In the genomic region with DNA sequence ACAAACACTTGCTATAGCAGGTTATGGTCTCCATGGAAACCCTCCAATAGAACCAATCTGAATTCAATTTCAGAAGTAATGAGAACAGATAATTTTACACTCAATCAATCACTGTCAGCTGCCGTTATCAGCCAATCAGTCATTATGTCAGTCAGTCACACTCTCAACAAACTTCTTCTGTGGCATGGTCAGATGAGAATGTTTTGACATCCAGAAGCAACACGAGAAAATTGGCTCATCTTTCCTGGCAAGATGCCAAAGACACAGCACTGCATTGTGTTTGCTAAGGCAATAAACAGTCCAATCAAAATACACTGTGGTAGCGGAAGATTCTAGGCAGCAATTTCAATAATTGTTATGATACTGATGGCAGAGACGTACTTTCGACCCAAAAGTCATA, we compare ENCODE assay signal across 14 cellular contexts.
DNase-seq lines count a peak whose midpoint lies in the region; ATAC-seq, FAIRE-seq and TF ChIP-seq lines count a peak whose summit lies in the region.
"Had no signal": no experiment of that assay in that cellular context is flagged by ENCODE, and none has a peak within 500 bp of the region (broad histone marks: within the 10 kb centered on the region; RNA-seq: fewer than 3 reads in every experiment).

No MANE protein-coding gene starts in this region.

- no peak for ATAC-seq in K562
- no peak for ATAC-seq in HepG2
- ATAC-seq in activated CD8-positive, alpha-beta T cell treated with anti-CD3 and anti-CD28 coated beads for 36 hours = no peak
- ATAC-seq: activated CD4-positive, alpha-beta T cell treated with anti-CD3 and anti-CD28 coated beads for 36 hours; stimulated activated memory B cell treated with anti-CD40 and anti-IgM and Interleukin-4, amounts not matched to agents 10 μg/mL and 1 μg/mL and 100 μg/mL, for 72 hours had no signal

- H3K79me2 ChIP-seq in K562 (ENCODE audit: control insufficient read depth, insufficient read depth, low read length) = no peaks in the 10 kb centered on the region
- no peaks in the 10 kb centered on the region for H3K79me2 ChIP-seq in HepG2 (ENCODE audit: insufficient read depth, low read length)

- in situ Hi-C loops in K562 (cut with MboI) (no loop called here), HepG2 (cut with HindIII; ENCODE audit: extremely low pct_ligation_motif_present, low pct_unique_long_range_greater_than_20kb) (no loop called here)

- H3K27ac Mint-ChIP-seq in activated CD8-positive, alpha-beta T cell treated with anti-CD3 and anti-CD28 coated beads for 36 hours = no peak overlapping the region
- H3K27ac Mint-ChIP-seq in immature natural killer cell = no peak overlapping the region
- H3K27ac Mint-ChIP-seq: activated CD4-positive, alpha-beta T cell treated with anti-CD3 and anti-CD28 coated beads for 36 hours; stimulated activated memory B cell treated with anti-CD40 and anti-IgM and Interleukin-4, amounts not matched to agents 10 μg/mL and 1 μg/mL and 100 μg/mL, for 72 hours had no signal

- H3K4me1 ChIP-seq in K562 (replicated peaks in 1 of 2; ENCODE audit: control insufficient read depth in 2 of 2, insufficient read depth in 2 of 2, low read length in 2 of 2) = no peaks in the 10 kb centered on the region
- H3K4me1 ChIP-seq in HepG2 (ENCODE audit: insufficient read depth, low read length) = no peaks in the 10 kb centered on the region

- no peak for TF ChIP-seq RAD21 in K562 (CRISPR knock-in tag; conservative IDR thresholded peaks at IDR 0.05 in 1 of 2, IDR thresholded peaks at IDR 0.05 in 1 of 2)
- no peak for TF ChIP-seq RAD21 in HepG2 (CRISPR knock-in tag; IDR thresholded peaks at IDR 0.05)

- H3K27me3 ChIP-seq in K562 (ENCODE audit: control insufficient read depth in 2 of 2, insufficient read depth in 2 of 2, low read length in 2 of 2) (0 out of 5 replicates have a peak, but pooled peaks cover 0 to 3% of the 10 kb centered on the region in 2 experiments), HepG2 (ENCODE audit: control insufficient read depth in 1 of 2, insufficient read depth in 2 of 2, low read length in 2 of 2) (no peaks in the 10 kb centered on the region)
- H3K27me3 ChIP-seq: SJSA1 had no signal

- no peaks in the 10 kb centered on the region for H3K36me3 ChIP-seq in K562 (ENCODE audit: control insufficient read depth, insufficient read depth, low read length)
- H3K36me3 ChIP-seq in HepG2 (replicated peaks in 1 of 2; ENCODE audit: control insufficient read depth in 1 of 2, insufficient read depth in 2 of 2, low read length in 2 of 2) = no peaks in the 10 kb centered on the region
- H3K36me3 ChIP-seq: SJSA1 had no signal

- no peak for TF ChIP-seq CTCF in K562 (IDR thresholded peaks at IDR 0.05 in 2 of 3, conservative IDR thresholded peaks at IDR 0.05 in 1 of 3; ENCODE audit: insufficient read depth in 2 of 3, low read depth in 1 of 3, low read length in 3 of 3)
- no peak for TF ChIP-seq CTCF in HepG2 (CRISPR knock-in tag; IDR thresholded peaks at IDR 0.05)
- TF ChIP-seq CTCF in coronary artery (IDR thresholded peaks at IDR 0.05) = no peak
- TF ChIP-seq CTCF in activated CD8-positive, alpha-beta T cell treated with anti-CD3 and anti-CD28 coated beads for 36 hours (IDR thresholded peaks at IDR 0.05) = no peak

- no peak overlapping the region for H3K27ac ChIP-seq in K562 (ENCODE audit: extremely low read depth, low read depth, low read length)
- no peak overlapping the region for H3K27ac ChIP-seq in HepG2 (ENCODE audit: extremely low read length, insufficient read depth, low read length)
- H3K27ac ChIP-seq in coronary artery = peak overlapping the region in 1 of 2 donors; percentile 42
- H3K27ac ChIP-seq: SJSA1 had no signal

- TF ChIP-seq EP300 in K562 (IDR thresholded peaks at IDR 0.05; ENCODE audit: low read length) = no peak
- no peak for TF ChIP-seq EP300 in HepG2 (IDR thresholded peaks at IDR 0.05; ENCODE audit: low read depth in 2 of 2, low read length in 2 of 2)
- no peak for TF ChIP-seq EP300 in HepG2 (CRISPR knock-in tag; IDR thresholded peaks at IDR 0.05; ENCODE audit: borderline replicate concordance)

- H3K27me3 Mint-ChIP-seq in activated CD8-positive, alpha-beta T cell treated with anti-CD3 and anti-CD28 coated beads for 36 hours = peaks cover 13% of the 10 kb centered on the region
- H3K27me3 Mint-ChIP-seq in immature natural killer cell (ENCODE audit: low read depth in 3 of 3) = peaks cover 0 to 17% (median 7%) of the 10 kb centered on the region in 3 donors
- H3K27me3 Mint-ChIP-seq: stimulated activated memory B cell treated with anti-CD40 and anti-IgM and Interleukin-4, amounts not matched to agents 10 μg/mL and 1 μg/mL and 100 μg/mL, for 72 hours had no signal

- intact Hi-C loops in K562 (cut with micrococcal nuclease) = no loop called here
- intact Hi-C loops in HepG2 (cut with micrococcal nuclease; ENCODE audit: unreplicated experiment) = no loop called here
- intact Hi-C loops in activated CD8-positive, alpha-beta T cell treated with anti-CD3 and anti-CD28 coated beads for 36 hours (cut with micrococcal nuclease) = no loop called here

- no peaks in the 10 kb centered on the region for H3K9me3 ChIP-seq in K562 (replicated peaks; ENCODE audit: control insufficient read depth, insufficient read depth, low read depth, low read length)
- H3K9me3 ChIP-seq in HepG2 (ENCODE audit: low read length) = no peaks in the 10 kb centered on the region
- H3K9me3 ChIP-seq: SJSA1 had no signal

- H3K9ac ChIP-seq in K562 (ENCODE audit: insufficient read depth in 1 of 2, low read depth in 2 of 2, low read length in 2 of 2) (no peak overlapping the region), HepG2 (ENCODE audit: insufficient read depth, low read depth, low read length) (no peak overlapping the region)

- no peak overlapping the region for H3K4me3 ChIP-seq in K562
- H3K4me3 ChIP-seq in HepG2 (replicated peaks in 1 of 3; ENCODE audit: insufficient read depth in 1 of 3, low read depth in 2 of 3, low read length in 3 of 3) = no peak overlapping the region
- no peak overlapping the region for H3K4me3 ChIP-seq in coronary artery
- H3K4me3 ChIP-seq: SJSA1 had no signal

- BruUV-seq in K562 (replicated peaks; lab: Mats Ljungman, UMichigan) (no TSS peak), HepG2 (replicated peaks; lab: Mats Ljungman, UMichigan) (no TSS peak)

- CTCF ChIA-PET in K562 (lab: Yijun Ruan, JAX; ENCODE audit: low intra/inter-chr PET ratio) = no interaction called here
- CTCF ChIA-PET in HepG2 (lab: Yijun Ruan, JAX; ENCODE audit: low intra/inter-chr PET ratio, low total read pairs) = no interaction called here
- CTCF ChIA-PET in activated CD8-positive, alpha-beta T cell treated with anti-CD3 and anti-CD28 coated beads for 36 hours (lab: Charles Lee) = no interaction called here

- H3K4me2 ChIP-seq in K562 (ENCODE audit: insufficient read depth, low read length) (no peak overlapping the region), HepG2 (ENCODE audit: low read depth, low read length) (no peak overlapping the region)

- no peak overlapping the region for H3K4me3 Mint-ChIP-seq in activated CD8-positive, alpha-beta T cell treated with anti-CD3 and anti-CD28 coated beads for 36 hours
- H3K4me3 Mint-ChIP-seq in immature natural killer cell = no peak overlapping the region
- H3K4me3 Mint-ChIP-seq: activated CD4-positive, alpha-beta T cell treated with anti-CD3 and anti-CD28 coated beads for 36 hours; H9; stimulated activated memory B cell treated with anti-CD40 and anti-IgM and Interleukin-4, amounts not matched to agents 10 μg/mL and 1 μg/mL and 100 μg/mL, for 72 hours had no signal

- no peaks in the 10 kb centered on the region for H3K9me1 ChIP-seq in K562 (ENCODE audit: control insufficient read depth, insufficient read depth, low read length)

- H2AFZ ChIP-seq in K562 (ENCODE audit: low read depth, low read length) (no peak overlapping the region), HepG2 (ENCODE audit: low read length) (no peak overlapping the region)

- H3K9me3 Mint-ChIP-seq in activated CD8-positive, alpha-beta T cell treated with anti-CD3 and anti-CD28 coated beads for 36 hours = no peaks in the 10 kb centered on the region
- H3K9me3 Mint-ChIP-seq in immature natural killer cell = no peaks in the 10 kb centered on the region
- H3K9me3 Mint-ChIP-seq: H9; stimulated activated memory B cell treated with anti-CD40 and anti-IgM and Interleukin-4, amounts not matched to agents 10 μg/mL and 1 μg/mL and 100 μg/mL, for 72 hours had no signal

- DNase-seq in EH (ENCODE audit: low read depth) (peak; percentile 30), NCI-H2171 treated with DMSO at 0.1 percent for 48 hours (lab: John Stamatoyannopoulos, UW) (peak; percentile 34), K562 (ENCODE audit: extremely low read depth in 1 of 4, low spot score in 3 of 4) (peak in 1 of 4 experiments; percentile 2), HepG2 (ENCODE audit: low spot score) (no peak), DMS114 treated with DMSO at 0.1 percent for 48 hours (lab: John Stamatoyannopoulos, UW; ENCODE audit: unreplicated experiment) (no peak), coronary artery (ENCODE audit: low spot score) (no peak), immature natural killer cell (no peak)
- DNase-seq in activated CD8-positive, alpha-beta T cell treated with anti-CD3 and anti-CD28 coated beads for 36 hours = no peak
- DNase-seq: activated CD4-positive, alpha-beta T cell treated with anti-CD3 and anti-CD28 coated beads for 36 hours; activated gamma-delta T cell; C1 segment of cervical spinal cord; H9 had no signal

- no peaks in the 10 kb centered on the region for H3K36me3 Mint-ChIP-seq in activated CD8-positive, alpha-beta T cell treated with anti-CD3 and anti-CD28 coated beads for 36 hours (ENCODE audit: low read depth)
- no peaks in the 10 kb centered on the region for H3K36me3 Mint-ChIP-seq in immature natural killer cell
- H3K36me3 Mint-ChIP-seq: stimulated activated memory B cell treated with anti-CD40 and anti-IgM and Interleukin-4, amounts not matched to agents 10 μg/mL and 1 μg/mL and 100 μg/mL, for 72 hours had no signal

- TF ChIP-seq POLR2A in K562 (conservative IDR thresholded peaks at IDR 0.05) (no peak), HepG2 (IDR thresholded peaks at IDR 0.05; ENCODE audit: insufficient read depth in 1 of 2, low read depth in 2 of 2, low read length in 2 of 2) (no peak)

- H3K4me1 Mint-ChIP-seq in activated CD8-positive, alpha-beta T cell treated with anti-CD3 and anti-CD28 coated beads for 36 hours (ENCODE audit: low read depth) = no peaks in the 10 kb centered on the region
- H3K4me1 Mint-ChIP-seq in immature natural killer cell = no peaks in the 10 kb centered on the region
- H3K4me1 Mint-ChIP-seq: activated CD4-positive, alpha-beta T cell treated with anti-CD3 and anti-CD28 coated beads for 36 hours; stimulated activated memory B cell treated with anti-CD40 and anti-IgM and Interleukin-4, amounts not matched to agents 10 μg/mL and 1 μg/mL and 100 μg/mL, for 72 hours had no signal

- 0% methylated on average over 5 of the region's 5 CpGs for WGBS in K562 (ENCODE audit: insufficient coverage, low coverage, missing lambda C conversion rate)
- whole genome bisulfite sequencing in HepG2 (ENCODE audit: low lambda C conversion rate) = 34% methylated on average over 5 of the region's 5 CpGs

- no peak for FAIRE-seq in K562 (lab: Jason Lieb, UNC)
- FAIRE-seq in HepG2 (lab: Jason Lieb, UNC) = no peak

- H4K20me1 ChIP-seq in K562 (replicated peaks; ENCODE audit: control insufficient read depth, insufficient read depth, low read length) (no peaks in the 10 kb centered on the region), HepG2 (ENCODE audit: insufficient read depth, low read length) (no peaks in the 10 kb centered on the region)

- POLR2A ChIA-PET in K562 (lab: Yijun Ruan, JAX) (no interaction called here), HepG2 (lab: Yijun Ruan, JAX) (no interaction called here)
- POLR2A ChIA-PET in activated CD8-positive, alpha-beta T cell treated with anti-CD3 and anti-CD28 coated beads for 36 hours (lab: Charles Lee) = no interaction called here

Comparison
In these comparisons a context has a peak if more than half of its experiments do, and no peak if none do; other contexts are left out.
1. DNase-seq: peak in EH (single experiment) and NCI-H2171 treated with DMSO at 0.1 percent for 48 hours (single experiment); none in HepG2 (single experiment), DMS114 treated with DMSO at 0.1 percent for 48 hours (single experiment), coronary artery (single experiment), activated CD8-positive, alpha-beta T cell treated with anti-CD3 and anti-CD28 coated beads for 36 hours (single experiment) and immature natural killer cell (0 of 3).